ENCODE assay signal across 26 cellular contexts in the genomic region with DNA sequence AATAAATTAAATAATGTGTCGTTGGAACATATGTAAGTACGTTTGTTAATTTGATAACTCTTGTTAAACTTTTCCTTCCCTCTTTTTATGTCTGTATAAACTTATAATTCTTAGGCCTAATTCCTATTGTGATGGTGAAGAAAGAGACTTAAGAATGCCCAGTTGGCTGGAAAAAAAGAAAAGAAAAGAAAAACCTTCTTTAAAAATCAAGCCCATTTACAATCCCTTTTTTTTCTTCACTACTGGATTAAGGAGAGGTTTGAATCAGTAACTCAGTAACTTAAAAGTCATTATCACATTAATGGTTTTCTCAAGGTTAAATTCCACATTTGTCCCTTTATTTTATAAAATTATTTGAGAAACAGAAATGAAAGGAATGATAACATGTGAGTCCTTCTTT.
"Had no signal": no experiment of that assay in that cellular context is flagged by ENCODE, and none has a peak within 500 bp of the region (broad histone marks: within the 10 kb centered on the region; RNA-seq: fewer than 3 reads in every experiment).

No MANE protein-coding gene starts in this region.

- H3K4me3 Mint-ChIP-seq: dendritic cell treated with granulocyte-macrophage colony-stimulating factor and Interleukin-4, amounts not matched to agents 40 ng/mL and 50 ng/mL, for 4 days; effector memory CD8-positive, alpha-beta T cell; endodermal cell; immature natural killer cell; memory B cell had no signal

- H3K79me2 ChIP-seq: hepatocyte had no signal

- H3K27ac ChIP-seq: colonic mucosa, epithelial cell of prostate, esophagus squamous epithelium, gastrocnemius medialis, heart left ventricle, hepatocyte, left lung, lower lobe of right lung had no signal

- H3K4me2 ChIP-seq: hepatocyte had no signal

- ATAC-seq: effector memory CD8-positive, alpha-beta T cell; esophagus mucosa; gastrocnemius medialis; heart left ventricle; left cardiac atrium; left lung; left ventricle myocardium superior; lower lobe of right lung had no signal

- H3K9me3 ChIP-seq: colonic mucosa, esophagus squamous epithelium, gastrocnemius medialis, heart left ventricle, left lung, lower lobe of right lung had no signal

- H3K9me3 Mint-ChIP-seq: dendritic cell treated with granulocyte-macrophage colony-stimulating factor and Interleukin-4, amounts not matched to agents 40 ng/mL and 50 ng/mL, for 4 days; effector memory CD8-positive, alpha-beta T cell; endodermal cell; immature natural killer cell; memory B cell had no signal

- H3K4me1 ChIP-seq: colonic mucosa, esophagus squamous epithelium, gastrocnemius medialis, heart left ventricle, left lung, lower lobe of right lung had no signal

- DNase-seq: colonic mucosa; cortex of kidney; effector CD8-positive, alpha-beta T cell; effector memory CD8-positive, alpha-beta T cell; endodermal cell; erythroblast; esophagus squamous epithelium; foreskin fibroblast; foreskin melanocyte; gastrocnemius medialis; heart left ventricle; hypothalamus; immature natural killer cell; islet precursor cell; left cardiac atrium; left lung; left ventricle myocardium superior; lower lobe of right lung; mesendoderm; midbrain had no signal

- H3K27me3 Mint-ChIP-seq: dendritic cell treated with granulocyte-macrophage colony-stimulating factor and Interleukin-4, amounts not matched to agents 40 ng/mL and 50 ng/mL, for 4 days; effector memory CD8-positive, alpha-beta T cell; memory B cell had no signal

- H3K27ac Mint-ChIP-seq: dendritic cell treated with granulocyte-macrophage colony-stimulating factor and Interleukin-4, amounts not matched to agents 40 ng/mL and 50 ng/mL, for 4 days; effector memory CD8-positive, alpha-beta T cell; immature natural killer cell; memory B cell had no signal

- H3K27me3 ChIP-seq: colonic mucosa, esophagus squamous epithelium, gastrocnemius medialis, heart left ventricle, hepatocyte, left lung had no signal

- H2AFZ ChIP-seq: hepatocyte had no signal

- FAIRE-seq: endometrium had no signal

- H3K36me3 Mint-ChIP-seq: immature natural killer cell, memory B cell had no signal

- H3K36me3 ChIP-seq: colonic mucosa, esophagus squamous epithelium, gastrocnemius medialis, heart left ventricle, left lung, lower lobe of right lung had no signal

- H3K4me3 ChIP-seq: colonic mucosa, esophagus squamous epithelium, gastrocnemius medialis, heart left ventricle, hepatocyte, left lung, lower lobe of right lung had no signal

- H3K4me1 Mint-ChIP-seq: immature natural killer cell, memory B cell had no signal
